ENCODE assay signal across 4 cellular contexts in genomic region chr3:142868382-142868781, GRCh38. TPM values are rescaled to one million over a fixed set of nuclear protein-coding genes. Genes with fewer than 3 reads are reported as not detected.
"Had no signal": no experiment of that assay in that cellular context is flagged by ENCODE, and none has a peak within 500 bp of the region (broad histone marks: within the 10 kb centered on the region; RNA-seq: fewer than 3 reads in every experiment).

No MANE protein-coding gene starts in this region.

RNA-seq across cellular contexts. Expression of gene PCOLCE2, which starts 20.5 kb away (rescaled TPM):
- total RNA-seq: activated CD8-positive, alpha-beta memory T cell treated with anti-CD3 and anti-CD28 coated beads, Interleukin-2, amount 10 ng/mL, durations not matched to agents 7 days and 5 days; activated CD8-positive, alpha-beta T cell treated with anti-CD3 and anti-CD28 coated beads, Interleukin-2, amount 10 ng/mL, durations not matched to agents 7 days and 5 days; activated T-helper 1 cell treated with anti-CD3 and anti-CD28 coated beads, Interleukin-12 subunit alpha, Interleukin-12 subunit beta, Interleukin-2, Interleukin-4 antibody, amounts not matched to agents 30 ng/mL and 10 ng/mL and 1 ng/mL, durations not matched to agents 14 hours and 24 hours and 36 hours; activated T-helper 2 cell treated with anti-CD3 and anti-CD28 coated beads, Interferon-gamma antibody, Interleukin-2, Interleukin-4, amounts not matched to agents 10 μg/mL and 5 μg/mL and 100 μg/mL, durations not matched to agents 14 hours and 24 hours and 36 hours had no signal
